9 cellular contexts compared by ENCODE assay signal in the genomic region with DNA sequence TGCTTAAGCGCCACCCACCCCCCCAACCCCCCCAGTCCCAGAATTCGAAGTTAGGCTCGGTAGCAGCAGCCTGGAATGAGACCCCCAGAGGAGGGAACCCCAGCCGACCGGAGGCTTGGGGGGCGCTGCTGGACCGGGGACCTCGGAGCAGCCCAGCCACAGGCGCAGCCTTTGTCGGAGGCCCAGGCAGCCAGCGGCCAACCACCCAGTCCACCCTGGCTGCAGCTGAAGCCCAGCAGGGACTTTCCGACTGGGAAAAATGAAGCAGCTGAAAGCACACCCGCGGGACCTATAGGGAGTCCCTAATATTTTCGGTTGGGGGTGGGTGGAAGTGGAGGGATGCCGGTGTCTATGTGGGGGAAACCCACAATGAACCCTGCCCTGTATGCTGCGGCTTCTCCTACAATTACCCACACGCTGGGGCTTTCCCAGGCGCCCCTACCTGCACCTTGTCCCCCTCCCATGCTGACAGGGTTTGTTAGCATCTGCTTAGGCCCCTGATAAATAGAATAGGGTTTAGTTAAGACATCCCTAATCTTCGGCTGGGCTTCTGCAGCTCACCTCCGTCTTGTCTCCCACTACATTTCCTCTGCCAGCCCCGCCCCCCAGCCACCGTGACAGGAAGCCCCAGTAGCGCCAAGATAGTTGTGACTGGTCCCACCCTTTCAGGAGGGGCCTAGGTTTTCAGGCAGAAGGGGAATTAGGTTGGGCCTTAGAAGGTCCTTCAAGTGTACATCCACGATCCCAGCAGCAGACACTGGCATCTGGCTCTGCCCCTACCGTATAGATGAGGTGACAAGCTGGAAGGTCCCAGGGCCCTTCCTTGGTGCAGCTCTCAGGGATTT. TPM values are rescaled to one million over a fixed set of nuclear protein-coding genes. Genes with fewer than 3 reads are reported as not detected.
A peak's percentile ranks its signal among the peaks of the same experiment; 100 is the strongest.
DNase-seq lines count a peak whose midpoint lies in the region; ATAC-seq, FAIRE-seq and TF ChIP-seq lines count a peak whose summit lies in the region.
"Had no signal": no experiment of that assay in that cellular context is flagged by ENCODE, and none has a peak within 500 bp of the region (broad histone marks: within the 10 kb centered on the region; RNA-seq: fewer than 3 reads in every experiment).

No MANE protein-coding gene starts in this region.

- CTCF ChIA-PET in endothelial cell of umbilical vein (lab: Charles Lee), result interaction anchor here (1.0 to 3.0 kb wide), 6 partner anchors 15 to 213 kb away, joined by 3 to 13 read pairs (median 6); a partner anchor contains a TSS

- H3K4me2 ChIP-seq in endothelial cell of umbilical vein (ENCODE audit: insufficient read depth, low read length), result peak overlapping the region; percentile 54

- H3K9ac ChIP-seq in endothelial cell of umbilical vein (replicated peaks; ENCODE audit: extremely low read depth, insufficient read depth, low read length) (peak overlapping the region; percentile 71), muscle layer of colon (ENCODE audit: low read length) (peak overlapping the region; percentile 79)

- no TSS peak for BruUV-seq in endothelial cell of umbilical vein (replicated peaks; lab: Mats Ljungman, UMichigan)

- POLR2A ChIA-PET in endothelial cell of umbilical vein (lab: Charles Lee), result interaction anchor here (0.6 to 0.8 kb wide), 4 partner anchors 9 to 135 kb away, joined by 3 to 6 read pairs (median 3); a partner anchor contains a TSS

- H3K4me3 ChIP-seq in endothelial cell of umbilical vein (replicated peaks in 1 of 3; ENCODE audit: insufficient read depth in 1 of 3, low read depth in 1 of 3, low read length in 3 of 3) (peak overlapping the region; percentile 49 to 60 (median 56)), muscle layer of colon (ENCODE audit: low read depth in 1 of 2, low read length in 2 of 2) (peak overlapping the region; percentile 18 to 89)

- peak; percentile 84 for FAIRE-seq in endothelial cell of umbilical vein (lab: Jason Lieb, UNC)
- no peak for FAIRE-seq in D721Med (lab: Jason Lieb, UNC)

- H3K27me3 ChIP-seq in endothelial cell of umbilical vein (ENCODE audit: control insufficient read depth in 2 of 2, insufficient read depth in 2 of 2, low read length in 2 of 2), result no peaks in the 10 kb centered on the region
- H3K27me3 ChIP-seq in muscle layer of colon (ENCODE audit: control insufficient read depth in 1 of 2, insufficient read depth in 2 of 2, low read length in 2 of 2), result no peaks in the 10 kb centered on the region

- TF ChIP-seq CTCF in endothelial cell of umbilical vein (IDR thresholded peaks at IDR 0.05; ENCODE audit: extremely low read depth in 1 of 2, insufficient read depth in 1 of 2, low read depth in 1 of 2, low read length in 2 of 2) (no peak), D721Med (IDR thresholded peaks at IDR 0.05; ENCODE audit: insufficient read depth, missing control alignments) (no peak)

- H3K79me2 ChIP-seq in endothelial cell of umbilical vein (ENCODE audit: control insufficient read depth, insufficient read depth, low read length), result no peaks in the 10 kb centered on the region

- no peaks in the 10 kb centered on the region for H3K9me1 ChIP-seq in endothelial cell of umbilical vein (replicated peaks; ENCODE audit: control insufficient read depth, extremely low read depth, insufficient read depth, low read length)

- peak; percentile 37 for ATAC-seq in GM21515 (IDR thresholded peaks at IDR 0.05; ENCODE audit: unreplicated experiment)

- H3K9me3 ChIP-seq in endothelial cell of umbilical vein (replicated peaks; ENCODE audit: control insufficient read depth, insufficient read depth, low read length), result no peaks in the 10 kb centered on the region
- H3K9me3 ChIP-seq in muscle layer of colon (ENCODE audit: low read length), result no peaks in the 10 kb centered on the region

- no peaks in the 10 kb centered on the region for H4K20me1 ChIP-seq in endothelial cell of umbilical vein (replicated peaks; ENCODE audit: control insufficient read depth, extremely low read depth, insufficient read depth, low read length)

- no peak for TF ChIP-seq POLR2A in endothelial cell of umbilical vein (IDR thresholded peaks at IDR 0.05; ENCODE audit: low read depth, low read length)

- dilution Hi-C loops in endothelial cell of umbilical vein (cut with MboI; ENCODE audit: extremely low pct_ligation_motif_present, low sequenced_read_pairs), result no loop called here

- H2AFZ ChIP-seq in endothelial cell of umbilical vein (ENCODE audit: low read depth, low read length), result peak overlapping the region; percentile 79

- peak; percentile 38 for DNase-seq in CD1c-positive myeloid dendritic cell (ENCODE audit: extremely low spot score)
- peak; percentile 58 for DNase-seq in NCI-H69 (lab: John Stamatoyannopoulos, UW)
- DNase-seq in activated CD8-positive, alpha-beta memory T cell treated with anti-CD3 and anti-CD28 coated beads, Interleukin-2, amount 50 U/mL, for 4 hours, result peak; percentile 74
- peak; percentile 56 for DNase-seq in endothelial cell of umbilical vein (ENCODE audit: low read depth, low spot score)
- DNase-seq in stimulated activated CD8-positive, alpha-beta memory T cell treated with anti-CD3 and anti-CD28 coated beads, Interleukin-7, amount 100 ng/mL, for 48 hours (ENCODE audit: extremely low read depth in 1 of 2, low read depth in 1 of 2), result peak; percentile 69 to 82
- DNase-seq in D721Med (ENCODE audit: insufficient read length, low spot score), result no peak

- H3K36me3 ChIP-seq in endothelial cell of umbilical vein (ENCODE audit: control insufficient read depth in 2 of 2, extremely low read depth in 1 of 2, insufficient read depth in 2 of 2, low read length in 2 of 2) (peaks cover 5 to 11% of the 10 kb centered on the region in 2 experiments), muscle layer of colon (ENCODE audit: insufficient read depth, low read length) (peaks cover 11% of the 10 kb centered on the region)

- intact Hi-C loops in endothelial cell of umbilical vein (cut with micrococcal nuclease), result loop anchor here (2.0 kb wide), 1 partner anchor 20 kb away; no protein-coding TSS in a partner anchor

- H3K27ac ChIP-seq in endothelial cell of umbilical vein (ENCODE audit: insufficient read depth, low read depth, low read length) (peak overlapping the region; percentile 5), muscle layer of colon (ENCODE audit: low read depth, low read length) (peak overlapping the region; percentile 92)

- H3K4me1 ChIP-seq in endothelial cell of umbilical vein (ENCODE audit: control insufficient read depth, extremely low read depth, insufficient read depth, low read length) (peaks cover 25% of the 10 kb centered on the region), muscle layer of colon (ENCODE audit: insufficient read depth, low read length) (peaks cover 32% of the 10 kb centered on the region)

TF ChIP-seq in endothelial cell of umbilical vein, 7 proteins besides CTCF, POLR2A, EP300 and RAD21 (continues in another document):
- TF ChIP-seq, protein P1, sequence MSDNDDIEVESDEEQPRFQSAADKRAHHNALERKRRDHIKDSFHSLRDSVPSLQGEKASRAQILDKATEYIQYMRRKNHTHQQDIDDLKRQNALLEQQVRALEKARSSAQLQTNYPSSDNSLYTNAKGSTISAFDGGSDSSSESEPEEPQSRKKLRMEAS (IDR thresholded peaks at IDR 0.05; ENCODE audit: insufficient read depth, insufficient read length), result no peak

RNA-seq across cellular contexts. Expression of a gene that starts 0.8 kb away (rescaled TPM):
- 12.0 and 15.3 TPM in 2 replicates for total RNA-seq in endothelial cell of umbilical vein
- 14.8 and 19.1 TPM in 2 replicates for polyA plus RNA-seq in endothelial cell of umbilical vein
- polyA plus RNA-seq in endothelial cell of umbilical vein (2011; cell fraction: cytosol; rRNA removed), result 15.1 and 21.3 TPM in 2 replicates
- 7.9 and 8.0 TPM in 2 replicates for polyA plus RNA-seq in endothelial cell of umbilical vein (2011; cell fraction: nucleus; rRNA removed)
- 13.4 and 15.7 TPM in 2 replicates for polyA plus RNA-seq in endothelial cell of umbilical vein (2012)
- polyA minus RNA-seq in endothelial cell of umbilical vein, result 8.3 and 10.1 TPM in 2 replicates
- polyA minus RNA-seq in endothelial cell of umbilical vein (2011; cell fraction: cytosol; rRNA and poly(A)+ RNA removed), result not detected
- polyA minus RNA-seq in endothelial cell of umbilical vein (2011; cell fraction: nucleus; rRNA and poly(A)+ RNA removed), result 1.1 and 3.2 TPM in 2 replicates

RNA-seq across cellular contexts. Expression of a gene that starts 4.2 kb away (rescaled TPM):
- total RNA-seq in endothelial cell of umbilical vein, result 1.8 and 2.2 TPM in 2 replicates
- 1.1 and 1.3 TPM in 2 replicates for polyA plus RNA-seq in endothelial cell of umbilical vein
- 1.2 and 1.4 TPM in 2 replicates for polyA plus RNA-seq in endothelial cell of umbilical vein (2011; cell fraction: cytosol; rRNA removed)
- 1.8 and 2.0 TPM in 2 replicates for polyA plus RNA-seq in endothelial cell of umbilical vein (2011; cell fraction: nucleus; rRNA removed)
- polyA plus RNA-seq in endothelial cell of umbilical vein (2012), result 1.0 and 1.2 TPM in 2 replicates
- 0.63 and 1.9 TPM in 2 replicates for polyA minus RNA-seq in endothelial cell of umbilical vein
- 4.3 TPM for polyA minus RNA-seq in endothelial cell of umbilical vein (2011; cell fraction: cytosol; rRNA and poly(A)+ RNA removed)
- polyA minus RNA-seq in endothelial cell of umbilical vein (2011; cell fraction: nucleus; rRNA and poly(A)+ RNA removed), result 0.82 and 1.3 TPM in 2 replicates

RNA-seq across cellular contexts. Expression of a gene that starts 7.7 kb away (rescaled TPM):
- total RNA-seq in endothelial cell of umbilical vein, result not detected in 2 replicates
- not detected in 2 replicates for polyA plus RNA-seq in endothelial cell of umbilical vein
- not detected in 2 replicates for polyA plus RNA-seq in endothelial cell of umbilical vein (2011; cell fraction: cytosol; rRNA removed)
- polyA plus RNA-seq in endothelial cell of umbilical vein (2011; cell fraction: nucleus; rRNA removed), result not detected in 2 replicates
- polyA plus RNA-seq in endothelial cell of umbilical vein (2012), result 0.12 TPM in 1 of 2 replicates, not detected in the other
- polyA minus RNA-seq in endothelial cell of umbilical vein, result not detected in 2 replicates
- polyA minus RNA-seq in endothelial cell of umbilical vein (2011; cell fraction: cytosol; rRNA and poly(A)+ RNA removed), result not detected
- 0.24 TPM in 1 of 2 replicates, not detected in the other for polyA minus RNA-seq in endothelial cell of umbilical vein (2011; cell fraction: nucleus; rRNA and poly(A)+ RNA removed)
- total RNA-seq: SK-MEL-5 had no signal

RNA-seq across cellular contexts. Expression of a gene that starts 20.9 kb away (rescaled TPM):
- total RNA-seq in endothelial cell of umbilical vein, result 15.7 and 20.7 TPM in 2 replicates
- 21.3 and 23.2 TPM in 2 replicates for polyA plus RNA-seq in endothelial cell of umbilical vein
- 15.7 and 18.1 TPM in 2 replicates for polyA plus RNA-seq in endothelial cell of umbilical vein (2011; cell fraction: cytosol; rRNA removed)
- polyA plus RNA-seq in endothelial cell of umbilical vein (2011; cell fraction: nucleus; rRNA removed), result 68.7 and 93.2 TPM in 2 replicates
- polyA plus RNA-seq in endothelial cell of umbilical vein (2012), result 12.0 and 14.8 TPM in 2 replicates
- 30.8 and 31.6 TPM in 2 replicates for polyA minus RNA-seq in endothelial cell of umbilical vein
- polyA minus RNA-seq in endothelial cell of umbilical vein (2011; cell fraction: cytosol; rRNA and poly(A)+ RNA removed), result 5.2 TPM
- 34.2 and 37.8 TPM in 2 replicates for polyA minus RNA-seq in endothelial cell of umbilical vein (2011; cell fraction: nucleus; rRNA and poly(A)+ RNA removed)

RNA-seq across cellular contexts. Expression of a gene that starts 21.0 kb away (rescaled TPM):
- 186 and 203 TPM in 2 replicates for total RNA-seq in endothelial cell of umbilical vein
- polyA plus RNA-seq in endothelial cell of umbilical vein, result 301 and 331 TPM in 2 replicates
- 369 and 396 TPM in 2 replicates for polyA plus RNA-seq in endothelial cell of umbilical vein (2011; cell fraction: cytosol; rRNA removed)
- 106 and 109 TPM in 2 replicates for polyA plus RNA-seq in endothelial cell of umbilical vein (2011; cell fraction: nucleus; rRNA removed)
- 244 and 245 TPM in 2 replicates for polyA plus RNA-seq in endothelial cell of umbilical vein (2012)
- 612 and 675 TPM in 2 replicates for polyA minus RNA-seq in endothelial cell of umbilical vein
- polyA minus RNA-seq in endothelial cell of umbilical vein (2011; cell fraction: cytosol; rRNA and poly(A)+ RNA removed), result 141 TPM
- polyA minus RNA-seq in endothelial cell of umbilical vein (2011; cell fraction: nucleus; rRNA and poly(A)+ RNA removed), result 24.3 and 40.3 TPM in 2 replicates
